In genomic region chr14:76961631-76962302, GRCh38 we compare ENCODE assay signal across 8 cellular contexts.
DNase-seq lines count a peak whose midpoint lies in the region; ATAC-seq, FAIRE-seq and TF ChIP-seq lines count a peak whose summit lies in the region.

No MANE protein-coding gene starts in this region.

- H3K36me3 ChIP-seq in colonic mucosa: no peaks in the 10 kb centered on the region
- H3K36me3 ChIP-seq in HepG2 (replicated peaks in 1 of 2; ENCODE audit: control insufficient read depth in 1 of 2, insufficient read depth in 2 of 2, low read length in 2 of 2): no peaks in the 10 kb centered on the region

- TF ChIP-seq RAD21 in HepG2 (CRISPR knock-in tag; IDR thresholded peaks at IDR 0.05): peak; percentile 8; the same call in 1 of the 2 replicates

- H3K4me1 ChIP-seq in colonic mucosa: peaks cover 16% of the 10 kb centered on the region
- peaks cover 93% of the 10 kb centered on the region for H3K4me1 ChIP-seq in HepG2 (ENCODE audit: insufficient read depth, low read length)

- peak; percentile 96 for FAIRE-seq in HepG2 (lab: Jason Lieb, UNC)

- H2AFZ ChIP-seq in HepG2 (ENCODE audit: low read length): peak overlapping the region; percentile 45

- TF ChIP-seq EP300 in HepG2 (IDR thresholded peaks at IDR 0.05; ENCODE audit: low read depth in 2 of 2, low read length in 2 of 2): peak in 1 of 2 experiments; percentile 78; a peak in 2 of 4 replicates
- no peak for TF ChIP-seq EP300 in HepG2 (CRISPR knock-in tag; IDR thresholded peaks at IDR 0.05; ENCODE audit: borderline replicate concordance)

- H3K27ac ChIP-seq in colonic mucosa (peak overlapping the region; percentile 82), HepG2 (ENCODE audit: extremely low read length, insufficient read depth, low read length) (peak overlapping the region; percentile 88)

- in situ Hi-C loops in HepG2 (cut with HindIII; ENCODE audit: extremely low pct_ligation_motif_present, low pct_unique_long_range_greater_than_20kb): no loop called here

- DNase-seq in NCI-H1417 (lab: John Stamatoyannopoulos, UW): peak; percentile 66 to 82 (median 67)
- DNase-seq in NCI-H1417 treated with DMSO at 0.1 percent for 48 hours (lab: John Stamatoyannopoulos, UW): no peak
- DNase-seq in NCI-H2107 treated with DMSO at 0.1 percent for 48 hours (lab: John Stamatoyannopoulos, UW; ENCODE audit: unreplicated experiment): peak; percentile 89
- peak; percentile 99 for DNase-seq in activated CD4-positive, alpha-beta T cell treated with anti-CD3 and anti-CD28 coated beads for 48 hours
- DNase-seq in colonic mucosa: peak; percentile 91
- DNase-seq in HepG2 (ENCODE audit: low spot score): peak; percentile 94
- DNase-seq in stimulated activated CD4-positive, alpha-beta T cell treated with anti-CD3 and anti-CD28 coated beads, Interleukin-2, amount 100 ng/mL, for 48 hours: peak; percentile 96 to 97

- H3K9ac ChIP-seq in colonic mucosa (ENCODE audit: low read depth in 2 of 2, low read length in 2 of 2) (peak overlapping the region; percentile 82 to 90), HepG2 (ENCODE audit: insufficient read depth, low read depth, low read length) (peak overlapping the region; percentile 57)

- POLR2A ChIA-PET in HepG2 (lab: Yijun Ruan, JAX): interaction anchor here (0.7 to 2.4 kb wide), 17 partner anchors 9 to 150 kb away, joined by 3 to 31 read pairs (median 8); partner anchors contain the start of gene IRF2BPL

- TF ChIP-seq CTCF in colonic mucosa (IDR thresholded peaks at IDR 0.05): no peak
- TF ChIP-seq CTCF in HepG2 (CRISPR knock-in tag; IDR thresholded peaks at IDR 0.05): no peak

- no peaks in the 10 kb centered on the region for H3K79me2 ChIP-seq in HepG2 (ENCODE audit: insufficient read depth, low read length)

- CTCF ChIA-PET in HepG2 (lab: Yijun Ruan, JAX; ENCODE audit: low intra/inter-chr PET ratio, low total read pairs): no interaction called here

- intact Hi-C loops in colonic mucosa (cut with DNase I) (no loop called here), HepG2 (cut with micrococcal nuclease; ENCODE audit: unreplicated experiment) (loop anchor here (5.0 to 10.0 kb wide), 2 partner anchors 47 to 541 kb away; no protein-coding TSS in a partner anchor)

- no peaks in the 10 kb centered on the region for H3K9me3 ChIP-seq in colonic mucosa
- H3K9me3 ChIP-seq in HepG2 (ENCODE audit: low read length): no peaks in the 10 kb centered on the region

- peak overlapping the region; percentile 93 for H3K4me2 ChIP-seq in HepG2 (ENCODE audit: low read depth, low read length)

- no peaks in the 10 kb centered on the region for H4K20me1 ChIP-seq in HepG2 (ENCODE audit: insufficient read depth, low read length)

- WGBS in HepG2 (ENCODE audit: low lambda C conversion rate): under 1% methylated on average over 23 of the region's 24 CpGs

- peak; percentile 69 for ATAC-seq in HG02763 (IDR thresholded peaks at IDR 0.05; ENCODE audit: unreplicated experiment)
- peak; percentile 90 for ATAC-seq in HepG2

- H3K4me3 ChIP-seq in colonic mucosa: peak overlapping the region; percentile 17
- H3K4me3 ChIP-seq in HepG2 (replicated peaks in 1 of 3; ENCODE audit: insufficient read depth in 1 of 3, low read depth in 2 of 3, low read length in 3 of 3): peak overlapping the region; percentile 53 to 60 (median 57)

- peak; percentile 20 to 27; a peak in 1 of 4 replicates for TF ChIP-seq POLR2A in HepG2 (IDR thresholded peaks at IDR 0.05; ENCODE audit: insufficient read depth in 1 of 2, low read depth in 2 of 2, low read length in 2 of 2)

- BruUV-seq in HepG2 (replicated peaks; lab: Mats Ljungman, UMichigan): TSS peak; percentile 63

- H3K27me3 ChIP-seq in colonic mucosa (no peaks in the 10 kb centered on the region), HepG2 (ENCODE audit: control insufficient read depth in 1 of 2, insufficient read depth in 2 of 2, low read length in 2 of 2) (no peaks in the 10 kb centered on the region)

TF ChIP-seq in HepG2, 621 proteins besides CTCF, POLR2A, EP300 and RAD21 (continues in another document):
- no peak for TF ChIP-seq SKIL (CRISPR knock-in tag; IDR thresholded peaks at IDR 0.05; ENCODE audit: borderline replicate concordance)
- no peak for TF ChIP-seq YEATS4 (CRISPR knock-in tag; IDR thresholded peaks at IDR 0.05; ENCODE audit: borderline replicate concordance)
- TF ChIP-seq ZMYM2 (CRISPR knock-in tag; IDR thresholded peaks at IDR 0.05): no peak
- TF ChIP-seq SRSF4 (IDR thresholded peaks at IDR 0.05; ENCODE audit: low read depth, low read length, poor library complexity, severe bottlenecking): no peak
- no peak; the same call in 1 of the 2 replicates for TF ChIP-seq REPIN1 (CRISPR knock-in tag; IDR thresholded peaks at IDR 0.05; ENCODE audit: borderline replicate concordance, low read depth)
- TF ChIP-seq ZBTB2 (CRISPR knock-in tag; IDR thresholded peaks at IDR 0.05; ENCODE audit: low read depth): no peak
- TF ChIP-seq SMARCE1 (IDR thresholded peaks at IDR 0.05; ENCODE audit: borderline replicate concordance): no peak
- no peak for TF ChIP-seq ATF7 (IDR thresholded peaks at IDR 0.05)
- no peak for TF ChIP-seq ATF7 (CRISPR knock-in tag; IDR thresholded peaks at IDR 0.05)
- no peak for TF ChIP-seq ZNF530 (CRISPR knock-in tag; IDR thresholded peaks at IDR 0.05; ENCODE audit: low read depth)
- TF ChIP-seq ZNF562 (CRISPR knock-in tag; IDR thresholded peaks at IDR 0.05; ENCODE audit: borderline replicate concordance): no peak
- peak; percentile 48; the same call in 1 of the 2 replicates for TF ChIP-seq ZGPAT (CRISPR knock-in tag; IDR thresholded peaks at IDR 0.05)
- TF ChIP-seq HNF4A (CRISPR knock-in tag; IDR thresholded peaks at IDR 0.05): peak; percentile 69
- no peak for TF ChIP-seq ZNF124 (CRISPR knock-in tag; IDR thresholded peaks at IDR 0.05)
- no peak for TF ChIP-seq MBD4 (IDR thresholded peaks at IDR 0.05; ENCODE audit: borderline replicate concordance, low read length)
- TF ChIP-seq ZNF564 (CRISPR knock-in tag; IDR thresholded peaks at IDR 0.05): no peak
- TF ChIP-seq FOXC1 (CRISPR knock-in tag; IDR thresholded peaks at IDR 0.05; ENCODE audit: borderline replicate concordance): no peak
- no peak for TF ChIP-seq ZNF841 (CRISPR knock-in tag; IDR thresholded peaks at IDR 0.05; ENCODE audit: borderline replicate concordance)
- no peak for TF ChIP-seq THAP8 (CRISPR knock-in tag; IDR thresholded peaks at IDR 0.05; ENCODE audit: borderline replicate concordance)
- no peak for TF ChIP-seq SIN3B (IDR thresholded peaks at IDR 0.05; ENCODE audit: low read length)
- peak; percentile 18; the same call in 1 of the 2 replicates for TF ChIP-seq MIER3 (CRISPR knock-in tag; IDR thresholded peaks at IDR 0.05; ENCODE audit: borderline replicate concordance)
- no peak for TF ChIP-seq JUNB (CRISPR knock-in tag; IDR thresholded peaks at IDR 0.05; ENCODE audit: borderline replicate concordance)
- TF ChIP-seq TMF1 (CRISPR knock-in tag; IDR thresholded peaks at IDR 0.05; ENCODE audit: low read depth): no peak
- no peak for TF ChIP-seq ELF1 (CRISPR knock-in tag; IDR thresholded peaks at IDR 0.05)
